ENCODE assay signal across 9 cellular contexts in genomic region chr17:41417576-41418015, GRCh38. TPM values are rescaled to one million over a fixed set of nuclear protein-coding genes. Genes with fewer than 3 reads are reported as not detected.
DNase-seq lines count a peak whose midpoint lies in the region; ATAC-seq and TF ChIP-seq lines count a peak whose summit lies in the region.
"Had no signal": no experiment of that assay in that cellular context is flagged by ENCODE, and none has a peak within 500 bp of the region (broad histone marks: within the 10 kb centered on the region; RNA-seq: fewer than 3 reads in every experiment).

No MANE protein-coding gene starts in this region.

- TF ChIP-seq EP300 in esophagus muscularis mucosa (IDR thresholded peaks at IDR 0.05), result no peak

- TF ChIP-seq CTCF in esophagus muscularis mucosa (IDR thresholded peaks at IDR 0.05), result no peak

- no peak overlapping the region for H3K18ac ChIP-seq in neuronal stem cell (ENCODE audit: low read length)

- no peaks in the 10 kb centered on the region for H3K79me1 ChIP-seq in neuronal stem cell (ENCODE audit: low read depth, low read length)

- peaks cover 23% of the 10 kb centered on the region for H3K4me1 Mint-ChIP-seq in central memory CD8-positive, alpha-beta T cell

- H3K9me3 ChIP-seq in neuronal stem cell (replicated peaks in 1 of 2; ENCODE audit: control insufficient read depth in 2 of 2, insufficient read depth in 1 of 2, low read depth in 1 of 2, low read length in 2 of 2) (no peaks in the 10 kb centered on the region), esophagus muscularis mucosa (no peaks in the 10 kb centered on the region)
- H3K9me3 ChIP-seq: sigmoid colon had no signal

- peaks cover 16% of the 10 kb centered on the region for H3K27me3 Mint-ChIP-seq in central memory CD8-positive, alpha-beta T cell

- ATAC-seq in central memory CD8-positive, alpha-beta T cell (replicated peaks; ENCODE audit: extremely low read depth, poor library complexity, severe bottlenecking), result no peak
- no peak for ATAC-seq in HG02870 (IDR thresholded peaks at IDR 0.05; ENCODE audit: unreplicated experiment)

- no peaks in the 10 kb centered on the region for H3K36me3 Mint-ChIP-seq in central memory CD8-positive, alpha-beta T cell (ENCODE audit: insufficient read depth)

- no peak overlapping the region for H2BK15ac ChIP-seq in neuronal stem cell (ENCODE audit: low read length)

- no peak overlapping the region for H3K4me3 Mint-ChIP-seq in central memory CD8-positive, alpha-beta T cell

- H2BK5ac ChIP-seq in neuronal stem cell (ENCODE audit: low read length), result no peak overlapping the region

- H3K27me3 ChIP-seq in neuronal stem cell (ENCODE audit: control insufficient read depth in 3 of 3, insufficient read depth in 3 of 3, low read depth in 1 of 3, low read length in 3 of 3) (peaks cover 0 to 5% (median 0%) of the 10 kb centered on the region in 3 experiments), esophagus muscularis mucosa (no peaks in the 10 kb centered on the region)

- no peak overlapping the region for H3K4me2 ChIP-seq in neuronal stem cell (ENCODE audit: insufficient read depth, low read length, poor library complexity, severe bottlenecking)

- H2BK120ac ChIP-seq in neuronal stem cell (ENCODE audit: low read depth, low read length), result no peak overlapping the region

- no peak overlapping the region for H4K8ac ChIP-seq in neuronal stem cell (ENCODE audit: low read depth, low read length)

- no CpG with 5 or more reads among the region's 4 CpGs for WGBS in neuronal stem cell (ENCODE audit: extremely low coverage in 2 of 2, insufficient read length in 2 of 2, insufficient replicate concordance in 1 of 2), 2 donors
- 58% methylated on average over 4 of the region's 4 CpGs for WGBS in esophagus muscularis mucosa

- H3K14ac ChIP-seq in neuronal stem cell (ENCODE audit: low read length), result no peak overlapping the region

- no peak overlapping the region for H3K23ac ChIP-seq in neuronal stem cell (ENCODE audit: low read depth, low read length, poor library complexity)

- no peaks in the 10 kb centered on the region for H3K9me3 Mint-ChIP-seq in central memory CD8-positive, alpha-beta T cell

- intact Hi-C loops in esophagus muscularis mucosa (cut with DNase I), result no loop called here

- H3K27ac Mint-ChIP-seq in central memory CD8-positive, alpha-beta T cell (ENCODE audit: low read depth), result peak overlapping the region; percentile 26

- H3K27ac ChIP-seq in neuronal stem cell (replicated peaks; ENCODE audit: low read length) (no peak overlapping the region), esophagus muscularis mucosa (replicated peaks in 1 of 4) (no peak overlapping the region)
- H3K27ac ChIP-seq: sigmoid colon had no signal

- H3K9ac ChIP-seq in neuronal stem cell (ENCODE audit: low read depth, low read length, poor library complexity), result peak overlapping the region; percentile 9

- peak; percentile 18 for DNase-seq in DMS 273 (lab: John Stamatoyannopoulos, UW; ENCODE audit: unreplicated experiment)
- DNase-seq in DMS 273 treated with DMSO at 0.1 percent for 48 hours (lab: John Stamatoyannopoulos, UW), result no peak
- peak; percentile 1 for DNase-seq in KBM-7
- no peak for DNase-seq in central memory CD8-positive, alpha-beta T cell (ENCODE audit: low spot score in 2 of 2)
- no peak for DNase-seq in neuronal stem cell (ENCODE audit: low spot score)
- no peak for DNase-seq in A172 (ENCODE audit: low spot score)
- DNase-seq in esophagus muscularis mucosa (ENCODE audit: extremely low spot score), result no peak
- DNase-seq: sigmoid colon had no signal

- no peak overlapping the region for H2AFZ ChIP-seq in neuronal stem cell (ENCODE audit: low read length)

- no peaks in the 10 kb centered on the region for H3K36me3 ChIP-seq in neuronal stem cell (replicated peaks in 1 of 2; ENCODE audit: control insufficient read depth in 2 of 2, insufficient read depth in 2 of 2, low read length in 2 of 2)
- H3K36me3 ChIP-seq in esophagus muscularis mucosa, result no peaks in the 10 kb centered on the region
- H3K36me3 ChIP-seq: sigmoid colon had no signal

- H3K4me3 ChIP-seq in neuronal stem cell (ENCODE audit: low read length in 2 of 2) (no peak overlapping the region), esophagus muscularis mucosa (no peak overlapping the region)
- H3K4me3 ChIP-seq: sigmoid colon had no signal

- in situ Hi-C loops in KBM-7 (cut with MboI; ENCODE audit: low pct_unique_long_range_greater_than_20kb, low sequenced_read_pairs), result no loop called here

- H2AK5ac ChIP-seq in neuronal stem cell (ENCODE audit: low read depth, low read length), result no peak overlapping the region

- H4K91ac ChIP-seq in neuronal stem cell (ENCODE audit: low read depth, low read length, poor library complexity), result no peak overlapping the region

- H3K4ac ChIP-seq in neuronal stem cell (ENCODE audit: low read length), result no peak overlapping the region

- H3K4me1 ChIP-seq in neuronal stem cell (ENCODE audit: control insufficient read depth in 2 of 2, insufficient read depth in 1 of 2, low read depth in 1 of 2, low read length in 2 of 2) (peaks cover 0 to 3% of the 10 kb centered on the region in 2 donors), esophagus muscularis mucosa (peaks cover 0 to 35% (median 29%) of the 10 kb centered on the region in 4 donors)

- H2BK12ac ChIP-seq in neuronal stem cell (ENCODE audit: low read length), result no peak overlapping the region

- TF ChIP-seq POLR2A in esophagus muscularis mucosa (IDR thresholded peaks at IDR 0.05; ENCODE audit: low read depth), result no peak

RNA-seq across cellular contexts. Expression of gene KRT37, which starts 6.8 kb away (rescaled TPM):
- not detected for polyA plus RNA-seq in neuronal stem cell (2013, experiment 1 of 2)
- not detected for polyA plus RNA-seq in neuronal stem cell (2013, experiment 2 of 2)
- not detected in 2 replicates for total RNA-seq in A172 (2014; rRNA removed; shearing (Covaris generic))
- total RNA-seq in esophagus muscularis mucosa, result not detected
- total RNA-seq: sigmoid colon had no signal
- polyA plus RNA-seq: sigmoid colon had no signal

RNA-seq across cellular contexts. Expression of gene KRT31, which starts 20.2 kb away (rescaled TPM):
- polyA plus RNA-seq in neuronal stem cell (2013, experiment 1 of 2), result not detected
- not detected for polyA plus RNA-seq in neuronal stem cell (2013, experiment 2 of 2)
- not detected in 2 replicates for total RNA-seq in A172 (2014; rRNA removed; shearing (Covaris generic))
- not detected for total RNA-seq in esophagus muscularis mucosa
- total RNA-seq: sigmoid colon had no signal
- polyA plus RNA-seq: sigmoid colon had no signal

RNA-seq across cellular contexts. Expression of gene KRT38, which starts 23.2 kb away (rescaled TPM):
- polyA plus RNA-seq in neuronal stem cell (2013, experiment 1 of 2), result not detected
- not detected for polyA plus RNA-seq in neuronal stem cell (2013, experiment 2 of 2)
- total RNA-seq in A172 (2014; rRNA removed; shearing (Covaris generic)), result not detected in 2 replicates
- total RNA-seq in esophagus muscularis mucosa, result not detected
- total RNA-seq: sigmoid colon had no signal
- polyA plus RNA-seq: sigmoid colon had no signal

RNA-seq across cellular contexts. Expression of gene KRT34, which starts 35.5 kb away (rescaled TPM):
- not detected for polyA plus RNA-seq in neuronal stem cell (2013, experiment 1 of 2)
- not detected for polyA plus RNA-seq in neuronal stem cell (2013, experiment 2 of 2)
- 0.31 and 1.1 TPM in 2 replicates for total RNA-seq in A172 (2014; rRNA removed; shearing (Covaris generic))
- not detected for total RNA-seq in esophagus muscularis mucosa
- total RNA-seq: sigmoid colon had no signal
- polyA plus RNA-seq: sigmoid colon had no signal

RNA-seq across cellular contexts. Expression of gene KRT33B, which starts 48.0 kb away (rescaled TPM):
- not detected for polyA plus RNA-seq in neuronal stem cell (2013, experiment 1 of 2)
- not detected for polyA plus RNA-seq in neuronal stem cell (2013, experiment 2 of 2)
- not detected in 2 replicates for total RNA-seq in A172 (2014; rRNA removed; shearing (Covaris generic))
- not detected for total RNA-seq in esophagus muscularis mucosa
- total RNA-seq: sigmoid colon had no signal
- polyA plus RNA-seq: sigmoid colon had no signal

Comparison
In these comparisons a context has a peak if more than half of its experiments do, and no peak if none do; other contexts are left out.
1. DNase-seq: peak in DMS 273 (single experiment) and KBM-7 (single experiment); none in DMS 273 treated with DMSO at 0.1 percent for 48 hours (single experiment), central memory CD8-positive, alpha-beta T cell (0 of 2), neuronal stem cell (single experiment), A172 (single experiment) and esophagus muscularis mucosa (single experiment).